Comparison of ENCODE assay signal across 32 cellular contexts in the genomic region with DNA sequence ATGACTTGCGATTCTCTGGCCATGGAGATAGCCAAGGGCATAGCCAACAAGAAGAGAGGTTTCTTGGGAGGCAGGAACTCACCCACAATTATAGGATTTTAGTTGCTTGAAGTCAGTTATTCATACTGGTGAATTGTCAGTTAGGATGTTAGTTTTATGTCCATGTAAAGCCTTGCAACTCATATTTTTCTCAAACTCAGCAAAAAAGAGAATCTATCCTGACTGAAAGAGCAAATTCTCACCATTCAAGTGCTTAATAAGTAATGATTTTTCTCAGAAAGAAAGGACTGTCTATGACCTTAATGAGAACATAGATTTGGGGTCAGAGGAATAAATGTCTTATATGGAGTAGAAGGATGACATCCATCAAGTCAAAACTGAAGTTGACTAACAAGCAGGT.
A peak's percentile ranks its signal among the peaks of the same experiment; 100 is the strongest.
DNase-seq lines count a peak whose midpoint lies in the region; ATAC-seq, FAIRE-seq and TF ChIP-seq lines count a peak whose summit lies in the region.
"Had no signal": no experiment of that assay in that cellular context is flagged by ENCODE, and none has a peak within 500 bp of the region (broad histone marks: within the 10 kb centered on the region; RNA-seq: fewer than 3 reads in every experiment).

No MANE protein-coding gene starts in this region.

- no peak overlapping the region for H4K12ac ChIP-seq in trophoblast cell (ENCODE audit: low read depth, low read length)

- no peaks in the 10 kb centered on the region for H3K27me3 ChIP-seq in HepG2 (ENCODE audit: control insufficient read depth in 1 of 2, insufficient read depth in 2 of 2, low read length in 2 of 2)
- no peaks in the 10 kb centered on the region for H3K27me3 ChIP-seq in right lobe of liver
- no peaks in the 10 kb centered on the region for H3K27me3 ChIP-seq in trophoblast cell (ENCODE audit: insufficient read depth, low read length)
- H3K27me3 ChIP-seq: BE2C; BLaER1; BLaER1 treated with 17β-estradiol and CSF1 and Interleukin-3, amounts not matched to agents 10 nM and 100 nM had no signal

- TF ChIP-seq CTCF in HepG2 (CRISPR knock-in tag; IDR thresholded peaks at IDR 0.05), result no peak
- no peak for TF ChIP-seq CTCF in right lobe of liver (IDR thresholded peaks at IDR 0.05)
- TF ChIP-seq CTCF in A549 (IDR thresholded peaks at IDR 0.05), result no peak

- ATAC-seq in HepG2, result no peak
- ATAC-seq in right lobe of liver, result no peak
- no peak for ATAC-seq in A549
- no peak for ATAC-seq in HG03196 (IDR thresholded peaks at IDR 0.05; ENCODE audit: unreplicated experiment)
- ATAC-seq: CD8-positive, alpha-beta T cell had no signal

- no peak overlapping the region for H3K23ac ChIP-seq in trophoblast cell (ENCODE audit: low read length)

- H3K14ac ChIP-seq in trophoblast cell (ENCODE audit: low read length), result no peak overlapping the region

- intact Hi-C loops in HepG2 (cut with micrococcal nuclease; ENCODE audit: unreplicated experiment), result no loop called here
- intact Hi-C loops in right lobe of liver (cut with DNase I), result no loop called here

- no peak for TF ChIP-seq POLR2A in HepG2 (IDR thresholded peaks at IDR 0.05; ENCODE audit: insufficient read depth in 1 of 2, low read depth in 2 of 2, low read length in 2 of 2)
- TF ChIP-seq POLR2A in right lobe of liver (IDR thresholded peaks at IDR 0.05), result no peak
- TF ChIP-seq POLR2A in A549 (IDR thresholded peaks at IDR 0.05; ENCODE audit: low read length), result no peak

- 0% methylated on average over 1 of the region's 1 CpG for WGBS in HepG2 (ENCODE audit: low lambda C conversion rate)
- WGBS in right lobe of liver (ENCODE audit: insufficient coverage, low coverage, low lambda C conversion rate, missing lambda C conversion rate), result 12% methylated on average over 1 of the region's 1 CpG
- 5% methylated on average over 1 of the region's 1 CpG for WGBS in A549 (ENCODE audit: missing lambda C conversion rate)
- WGBS in trophoblast cell (ENCODE audit: extremely low coverage, insufficient coverage, insufficient read length), result no CpG with 5 or more reads among the region's 1 CpG

- H3K79me2 ChIP-seq in HepG2 (ENCODE audit: insufficient read depth, low read length) (no peaks in the 10 kb centered on the region), trophoblast cell (ENCODE audit: control insufficient read depth, insufficient read depth, low read length, poor library complexity) (no peaks in the 10 kb centered on the region)

- H3K4me1 ChIP-seq in HepG2 (ENCODE audit: insufficient read depth, low read length) (no peaks in the 10 kb centered on the region), right lobe of liver (no peaks in the 10 kb centered on the region), A549 (no peaks in the 10 kb centered on the region), trophoblast cell (ENCODE audit: control insufficient read depth in 1 of 2, insufficient read depth in 2 of 2, low read length in 2 of 2) (no peaks in the 10 kb centered on the region)
- H3K4me1 ChIP-seq: BE2C; BLaER1; BLaER1 treated with 17β-estradiol and CSF1 and Interleukin-3, amounts not matched to agents 10 nM and 100 nM; Caco-2 had no signal

- no peak overlapping the region for H4K8ac ChIP-seq in trophoblast cell (ENCODE audit: low read depth, low read length)

- no peak overlapping the region for H3K4ac ChIP-seq in trophoblast cell (ENCODE audit: low read depth, low read length)

- in situ Hi-C loops in HepG2 (cut with HindIII; ENCODE audit: extremely low pct_ligation_motif_present, low pct_unique_long_range_greater_than_20kb), result no loop called here

- DNase-seq in HepG2 (ENCODE audit: low spot score) (no peak), right lobe of liver (no peak), A549 (ENCODE audit: low read depth in 1 of 2, low spot score in 1 of 2) (no peak), trophoblast cell (no peak)
- DNase-seq in activated effector memory CD4-positive, alpha-beta T cell treated with anti-CD3 and anti-CD28 coated beads, Interleukin-2, amount 50 U/mL, for 16 hours, result no peak
- DNase-seq: 8988T; ACHN; AML-193; BE2C; C1 segment of cervical spinal cord; Caco-2; Calu3; CD4-positive, alpha-beta memory T cell; CD4-positive, alpha-beta T cell; CD4-positive, CD25-positive, alpha-beta regulatory T cell; CD8-positive, alpha-beta memory T cell; CD8-positive, alpha-beta T cell; COR-L47; DMS 273 treated with DMSO at 0.1 percent for 48 hours; DMS153; DMS53; DMS79; DMS79 treated with DMSO at 0.1 percent for 48 hours; DND-41; EL had no signal

- TF ChIP-seq EP300 in HepG2 (IDR thresholded peaks at IDR 0.05; ENCODE audit: low read depth in 2 of 2, low read length in 2 of 2) (no peak), HepG2 (CRISPR knock-in tag; IDR thresholded peaks at IDR 0.05; ENCODE audit: borderline replicate concordance) (no peak), A549 (IDR thresholded peaks at IDR 0.05) (no peak)

- no peaks in the 10 kb centered on the region for H3K36me3 ChIP-seq in HepG2 (replicated peaks in 1 of 2; ENCODE audit: control insufficient read depth in 1 of 2, insufficient read depth in 2 of 2, low read length in 2 of 2)
- no peaks in the 10 kb centered on the region for H3K36me3 ChIP-seq in right lobe of liver
- no peaks in the 10 kb centered on the region for H3K36me3 ChIP-seq in trophoblast cell (ENCODE audit: control insufficient read depth in 1 of 2, insufficient read depth in 2 of 2, low read length in 2 of 2)
- H3K36me3 ChIP-seq: BE2C; BLaER1; BLaER1 treated with 17β-estradiol and CSF1 and Interleukin-3, amounts not matched to agents 10 nM and 100 nM had no signal

- H4K20me1 ChIP-seq in HepG2 (ENCODE audit: insufficient read depth, low read length), result no peaks in the 10 kb centered on the region
- H4K20me1 ChIP-seq: BLaER1; BLaER1 treated with 17β-estradiol and CSF1 and Interleukin-3, amounts not matched to agents 10 nM and 100 nM had no signal

- CTCF ChIA-PET in HepG2 (lab: Yijun Ruan, JAX; ENCODE audit: low intra/inter-chr PET ratio, low total read pairs), result no interaction called here
- CTCF ChIA-PET in A549 (lab: Yijun Ruan, JAX), result no interaction called here

- no peak for TF ChIP-seq RAD21 in HepG2 (CRISPR knock-in tag; IDR thresholded peaks at IDR 0.05)
- no peak for TF ChIP-seq RAD21 in A549 (conservative IDR thresholded peaks at IDR 0.05 in 1 of 2, IDR thresholded peaks at IDR 0.05 in 1 of 2)

- H3K9me3 ChIP-seq in HepG2 (ENCODE audit: low read length) (peaks cover 76% of the 10 kb centered on the region), right lobe of liver (no peaks in the 10 kb centered on the region), A549 (no peaks in the 10 kb centered on the region), trophoblast cell (ENCODE audit: insufficient read depth, low read depth, low read length) (no peaks in the 10 kb centered on the region)
- H3K9me3 ChIP-seq: BE2C; BLaER1; BLaER1 treated with 17β-estradiol and CSF1 and Interleukin-3, amounts not matched to agents 10 nM and 100 nM; Caco-2 had no signal

- POLR2A ChIA-PET in HepG2 (lab: Yijun Ruan, JAX), result no interaction called here
- POLR2A ChIA-PET in A549 (lab: Yijun Ruan, JAX), result no interaction called here

- no peak overlapping the region for H2BK120ac ChIP-seq in trophoblast cell (ENCODE audit: insufficient read depth, low read length, poor library complexity)

- no peak overlapping the region for H2BK5ac ChIP-seq in trophoblast cell (ENCODE audit: low read depth, low read length, poor library complexity)

- H2AFZ ChIP-seq in HepG2 (ENCODE audit: low read length) (no peak overlapping the region), trophoblast cell (ENCODE audit: insufficient read depth, low read length, poor library complexity) (no peak overlapping the region)

- no TSS peak for BruUV-seq in HepG2 (replicated peaks; lab: Mats Ljungman, UMichigan)

- FAIRE-seq in HepG2 (lab: Jason Lieb, UNC), result no peak
- FAIRE-seq in A549 (lab: Jason Lieb, UNC), result no peak
- FAIRE-seq: A204.1, D721Med had no signal

- H2BK12ac ChIP-seq in trophoblast cell (ENCODE audit: low read length), result peak overlapping the region; percentile 58

- H3K4me2 ChIP-seq in HepG2 (ENCODE audit: low read depth, low read length) (no peak overlapping the region), A549 (no peak overlapping the region), trophoblast cell (ENCODE audit: low read length) (no peak overlapping the region)
- H3K4me2 ChIP-seq: BLaER1; BLaER1 treated with 17β-estradiol and CSF1 and Interleukin-3, amounts not matched to agents 10 nM and 100 nM had no signal

- H3K18ac ChIP-seq in trophoblast cell (ENCODE audit: low read length), result no peak overlapping the region

- H3K9ac ChIP-seq in HepG2 (ENCODE audit: insufficient read depth, low read depth, low read length), result no peak overlapping the region
- no peak overlapping the region for H3K9ac ChIP-seq in trophoblast cell (ENCODE audit: low read length)
- H3K9ac ChIP-seq: BLaER1; BLaER1 treated with 17β-estradiol and CSF1 and Interleukin-3, amounts not matched to agents 10 nM and 100 nM had no signal

- H3K4me3 ChIP-seq in HepG2 (replicated peaks in 1 of 3; ENCODE audit: insufficient read depth in 1 of 3, low read depth in 2 of 3, low read length in 3 of 3) (no peak overlapping the region), right lobe of liver (no peak overlapping the region), A549 (no peak overlapping the region), trophoblast cell (ENCODE audit: low read depth, low read length) (no peak overlapping the region)
- H3K4me3 ChIP-seq: BLaER1; BLaER1 treated with 17β-estradiol and CSF1 and Interleukin-3, amounts not matched to agents 10 nM and 100 nM had no signal

- no peak overlapping the region for H4K91ac ChIP-seq in trophoblast cell (ENCODE audit: low read depth, low read length)

- peak overlapping the region; percentile 62 for H2AK5ac ChIP-seq in trophoblast cell (ENCODE audit: low read length)

- no peak overlapping the region for H3K27ac ChIP-seq in HepG2 (ENCODE audit: extremely low read length, insufficient read depth, low read length)
- no peak overlapping the region for H3K27ac ChIP-seq in right lobe of liver
- H3K27ac ChIP-seq in A549, result no peak overlapping the region
- H3K27ac ChIP-seq in trophoblast cell (ENCODE audit: low read depth, low read length), result no peak overlapping the region
- H3K27ac ChIP-seq: 22Rv1; BLaER1; BLaER1 treated with 17β-estradiol and CSF1 and Interleukin-3, amounts not matched to agents 10 nM and 100 nM; C4-2B had no signal

- peaks cover 1% of the 10 kb centered on the region for H3K79me1 ChIP-seq in trophoblast cell (ENCODE audit: low read length)

TF ChIP-seq in HepG2, 621 proteins besides CTCF, POLR2A, EP300 and RAD21 (continues in another document):
- TF ChIP-seq MAFF (IDR thresholded peaks at IDR 0.05; ENCODE audit: low read depth, low read length), result peak; percentile 64; the same call in 1 of the 2 replicates
- TF ChIP-seq SP1 (IDR thresholded peaks at IDR 0.05), result no peak
- TF ChIP-seq SP1 (CRISPR knock-in tag; IDR thresholded peaks at IDR 0.05), result no peak
- TF ChIP-seq ZSCAN30 (CRISPR knock-in tag; IDR thresholded peaks at IDR 0.05), result no peak

TF ChIP-seq in A549, 52 proteins besides CTCF, POLR2A, EP300 and RAD21:
- TF ChIP-seq MAZ (IDR thresholded peaks at IDR 0.05; ENCODE audit: borderline replicate concordance, low read depth, low read length), result no peak
- TF ChIP-seq MAFK (IDR thresholded peaks at IDR 0.05; ENCODE audit: partially characterized antibody), result peak; percentile 43

Comparison
In these comparisons a context has a peak if more than half of its experiments do, and no peak if none do; other contexts are left out.
1. Of the 38 proteins assayed by ChIP-seq in both HepG2 and A549: peak only in HepG2: none; only in A549: none; in both: MAFK; in neither: 37.